8 cellular contexts compared by ENCODE assay signal in genomic region chr1:204445860-204446412, GRCh38. TPM values are rescaled to one million over a fixed set of nuclear protein-coding genes. Genes with fewer than 3 reads are reported as not detected.
DNase-seq lines count a peak whose midpoint lies in the region; ATAC-seq and TF ChIP-seq lines count a peak whose summit lies in the region.

No MANE protein-coding gene starts in this region.

- TF ChIP-seq CTCF in osteocyte (IDR thresholded peaks at IDR 0.05): peak; percentile 46

- peaks cover 42% of the 10 kb centered on the region for H3K36me3 Mint-ChIP-seq in osteocyte (ENCODE audit: unreplicated experiment)

- no peaks in the 10 kb centered on the region for H3K27me3 Mint-ChIP-seq in osteocyte (ENCODE audit: unreplicated experiment)

- H3K27ac Mint-ChIP-seq in osteocyte (ENCODE audit: unreplicated experiment): no peak overlapping the region

- peaks cover 5% of the 10 kb centered on the region for H3K4me1 Mint-ChIP-seq in osteocyte (ENCODE audit: unreplicated experiment)

- H3K4me3 Mint-ChIP-seq in osteocyte (ENCODE audit: unreplicated experiment): no peak overlapping the region

- ATAC-seq in HG02938 (IDR thresholded peaks at IDR 0.05; ENCODE audit: unreplicated experiment): no peak
- ATAC-seq in HG03439 (IDR thresholded peaks at IDR 0.05; ENCODE audit: unreplicated experiment): no peak

- H3K27ac ChIP-seq in caudate nucleus (ENCODE audit: low read depth, low read length): peak overlapping the region; percentile 42

- peak; percentile 29 to 31 for DNase-seq in NCI-H2081 (lab: John Stamatoyannopoulos, UW)
- DNase-seq in NCI-H2081 treated with DMSO at 0.1 percent for 48 hours (lab: John Stamatoyannopoulos, UW): no peak
- peak; percentile 61 for DNase-seq in HuH-7.5 (ENCODE audit: low spot score)
- peak; percentile 23 for DNase-seq in T-helper 22 cell (ENCODE audit: low read depth)
- DNase-seq in caudate nucleus (lab: John Stamatoyannopoulos, UW): peak in 9 of 61 donors; percentile 3 to 31 (median 24)
- DNase-seq in osteocyte (ENCODE audit: extremely low spot score, unreplicated experiment): no peak

- no peaks in the 10 kb centered on the region for H3K9me3 Mint-ChIP-seq in osteocyte (ENCODE audit: unreplicated experiment)

RNA-seq across cellular contexts. Expression of gene PPP1R15B, which starts 34.3 kb away (rescaled TPM):
- total RNA-seq in osteocyte: 46.1 and 47.4 TPM in 2 replicates

RNA-seq across cellular contexts. Expression of gene PIK3C2B, which starts 48.7 kb away (rescaled TPM):
- 14.9 and 17.5 TPM in 2 replicates for total RNA-seq in osteocyte

Comparison
In these comparisons a context has a peak if more than half of its experiments do, and no peak if none do; other contexts are left out.
1. DNase-seq: peak in NCI-H2081 (2 of 2), HuH-7.5 (single experiment) and T-helper 22 cell (single experiment); none in NCI-H2081 treated with DMSO at 0.1 percent for 48 hours (single experiment) and osteocyte (single experiment).